22 cellular contexts compared by ENCODE assay signal in the genomic region with DNA sequence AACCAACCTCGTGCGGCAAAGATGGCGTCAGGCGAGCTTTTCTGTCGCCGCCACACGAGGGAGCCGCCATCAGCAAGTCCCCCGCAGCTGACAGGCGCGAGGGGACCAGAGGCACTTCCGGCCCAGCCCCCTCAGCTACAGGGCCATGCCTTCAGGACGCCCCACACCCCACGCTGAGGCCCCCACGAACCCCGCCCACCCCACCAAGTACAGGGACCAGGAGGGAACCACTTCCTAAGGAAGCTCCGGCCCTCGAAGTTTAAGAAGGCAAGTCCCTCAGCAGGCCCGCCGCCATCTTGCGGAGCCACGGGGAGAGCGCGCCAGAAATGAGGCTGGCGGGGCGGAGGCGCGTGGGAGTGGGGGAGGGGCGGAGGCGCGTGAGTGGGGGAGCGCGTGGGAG. TPM values are rescaled to one million over a fixed set of nuclear protein-coding genes. Genes with fewer than 3 reads are reported as not detected.
"Had no signal": no experiment of that assay in that cellular context is flagged by ENCODE, and none has a peak within 500 bp of the region (broad histone marks: within the 10 kb centered on the region; RNA-seq: fewer than 3 reads in every experiment).

No MANE protein-coding gene starts in this region.

- H3K4me3 Mint-ChIP-seq: activated naive CD8-positive, alpha-beta T cell treated with anti-CD3 and anti-CD28 coated beads for 36 hours; central memory CD8-positive, alpha-beta T cell; effector memory CD8-positive, alpha-beta T cell; natural killer cell treated with Interleukin-12 subunit alpha and Interleukin-12 subunit beta and Interleukin-15 and Interleukin-18, amount 100 ng/mL, for 72 hours; stimulated activated naive B cell treated with anti-CD40 and anti-IgM and Interleukin-4, amounts not matched to agents 10 μg/mL and 1 μg/mL and 100 μg/mL, for 72 hours had no signal

- H3K27ac Mint-ChIP-seq: activated naive CD8-positive, alpha-beta T cell treated with anti-CD3 and anti-CD28 coated beads for 36 hours; effector memory CD8-positive, alpha-beta T cell; natural killer cell treated with Interleukin-12 subunit alpha and Interleukin-12 subunit beta and Interleukin-15 and Interleukin-18, amount 100 ng/mL, for 72 hours; stimulated activated naive B cell treated with anti-CD40 and anti-IgM and Interleukin-4, amounts not matched to agents 10 μg/mL and 1 μg/mL and 100 μg/mL, for 72 hours had no signal

- H3K9me3 Mint-ChIP-seq: activated naive CD8-positive, alpha-beta T cell treated with anti-CD3 and anti-CD28 coated beads for 36 hours; central memory CD8-positive, alpha-beta T cell; effector memory CD8-positive, alpha-beta T cell; natural killer cell treated with Interleukin-12 subunit alpha and Interleukin-12 subunit beta and Interleukin-15 and Interleukin-18, amount 100 ng/mL, for 72 hours had no signal

- H3K27me3 ChIP-seq: colonic mucosa, dorsolateral prefrontal cortex, neutrophil, upper lobe of left lung had no signal

- H3K79me2 ChIP-seq: parathyroid adenoma had no signal

- ATAC-seq: effector memory CD8-positive, alpha-beta T cell; esophagus mucosa; natural killer cell treated with Interleukin-12 subunit alpha and Interleukin-12 subunit beta and Interleukin-15 and Interleukin-18, amount 100 ng/mL, for 72 hours; stimulated activated naive B cell treated with anti-CD40 and anti-IgM and Interleukin-4, amounts not matched to agents 10 μg/mL and 1 μg/mL and 100 μg/mL, for 72 hours had no signal

- H3K4me3 ChIP-seq: colonic mucosa, dorsolateral prefrontal cortex, thoracic aorta, upper lobe of left lung had no signal

- H3K27ac ChIP-seq: colonic mucosa, dorsolateral prefrontal cortex, neutrophil, parathyroid adenoma, thoracic aorta, upper lobe of left lung had no signal

- H2AFZ ChIP-seq: parathyroid adenoma had no signal

- H3K4me1 ChIP-seq: colonic mucosa, parathyroid adenoma had no signal

- H3K36me3 Mint-ChIP-seq: activated naive CD8-positive, alpha-beta T cell treated with anti-CD3 and anti-CD28 coated beads for 36 hours; natural killer cell treated with Interleukin-12 subunit alpha and Interleukin-12 subunit beta and Interleukin-15 and Interleukin-18, amount 100 ng/mL, for 72 hours had no signal

- H3K9me3 ChIP-seq: colonic mucosa, neutrophil, thoracic aorta, upper lobe of left lung had no signal

- DNase-seq: activated naive CD4-positive, alpha-beta T cell treated with Interleukin-2 at 50 U/mL for 16 hours; activated naive CD8-positive, alpha-beta T cell treated with anti-CD3 and anti-CD28 coated beads for 36 hours; activated T-cell treated with anti-CD3 and anti-CD28 coated beads, Interleukin-2, amount 50 U/mL, for 1 hour; colonic mucosa; dorsolateral prefrontal cortex; effector memory CD8-positive, alpha-beta T cell; foreskin melanocyte; stimulated activated CD4-positive, alpha-beta T cell treated with anti-CD3 and anti-CD28 coated beads, Interleukin-2, amount 100 ng/mL, for 48 hours; stimulated activated CD8-positive, alpha-beta memory T cell treated with anti-CD3 and anti-CD28 coated beads, Interleukin-4, amount 100 ng/mL, for 48 hours; stimulated activated naive B cell treated with anti-CD40 and anti-IgM and Interleukin-4, amounts not matched to agents 10 μg/mL and 1 μg/mL and 100 μg/mL, for 72 hours; T-helper 1 cell had no signal

- H3K4me1 Mint-ChIP-seq: central memory CD8-positive, alpha-beta T cell had no signal

- H3K36me3 ChIP-seq: colonic mucosa, neutrophil, thoracic aorta, upper lobe of left lung had no signal

RNA-seq across cellular contexts. Expression of gene DAZL, which starts 0.8 kb away (rescaled TPM):
- total RNA-seq: activated naive CD8-positive, alpha-beta T cell treated with anti-CD3 and anti-CD28 coated beads for 36 hours; astrocyte; colonic mucosa; endothelial cell of umbilical vein; esophagus mucosa; liver; natural killer cell treated with Interleukin-12 subunit alpha and Interleukin-12 subunit beta and Interleukin-15 and Interleukin-18, amount 100 ng/mL, for 72 hours; pulmonary artery endothelial cell; thoracic aorta; upper lobe of left lung had no signal
- polyA plus RNA-seq: endothelial cell of umbilical vein, liver had no signal
